ENCODE assay signal across 12 cellular contexts in the genomic region with DNA sequence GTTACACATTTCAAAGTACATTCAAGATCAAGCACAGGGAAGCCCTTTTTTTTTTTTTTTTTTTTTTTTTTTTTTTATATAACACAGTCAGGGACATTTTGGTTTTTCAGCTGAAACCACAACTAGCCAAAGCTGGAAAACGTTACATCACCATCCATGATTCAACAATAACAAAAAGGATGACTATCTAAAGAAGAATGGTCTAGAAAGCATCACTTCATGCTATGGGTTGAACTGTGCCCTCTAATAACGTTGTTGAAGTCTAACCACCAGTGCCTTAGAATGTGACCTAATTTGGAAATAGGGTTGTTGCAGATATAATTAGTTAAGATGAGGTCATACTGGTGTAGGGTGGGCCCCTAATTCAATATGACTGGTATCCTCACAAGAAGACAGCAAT. TPM values are rescaled to one million over a fixed set of nuclear protein-coding genes. Genes with fewer than 3 reads are reported as not detected.
DNase-seq lines count a peak whose midpoint lies in the region; ATAC-seq, FAIRE-seq and TF ChIP-seq lines count a peak whose summit lies in the region.
"Had no signal": no experiment of that assay in that cellular context is flagged by ENCODE, and none has a peak within 500 bp of the region (broad histone marks: within the 10 kb centered on the region; RNA-seq: fewer than 3 reads in every experiment).

No MANE protein-coding gene starts in this region.

- H3K14ac ChIP-seq in IMR-90 (replicated peaks; ENCODE audit: low read depth, low read length), result peak overlapping the region; percentile 97

- in situ Hi-C loops in IMR-90 (cut with MboI; ENCODE audit: low sequenced_read_pairs), result no loop called here
- in situ Hi-C loops in GM12878 (cut with MboI), result no loop called here

- H3K4me3 ChIP-seq in BJ (ENCODE audit: low read depth, low read length), result no peak overlapping the region
- H3K4me3 ChIP-seq in IMR-90 (ENCODE audit: insufficient read depth, low read depth, low read length), result no peak overlapping the region
- no peak overlapping the region for H3K4me3 ChIP-seq in GM12878
- H3K4me3 ChIP-seq: cardiac muscle cell had no signal

- H2BK5ac ChIP-seq in IMR-90 (ENCODE audit: low read depth, low read length, poor library complexity, severe bottlenecking), result peak overlapping the region; percentile 100

- DNase-seq in BJ (ENCODE audit: low read depth), result peak; percentile 99
- DNase-seq in IMR-90, result peak; percentile 100
- DNase-seq in GM12878 (ENCODE audit: low read depth, low spot score), result no peak
- peak; percentile 10 to 89 for DNase-seq in lung microvascular endothelial cell (ENCODE audit: low read depth in 2 of 2)
- no peak for DNase-seq in inferior parietal cortex (ENCODE audit: extremely low spot score)
- no peak for DNase-seq in DMS114 treated with DMSO at 0.1 percent for 48 hours (lab: John Stamatoyannopoulos, UW; ENCODE audit: unreplicated experiment)
- DNase-seq in DMS53 (lab: John Stamatoyannopoulos, UW), result no peak
- DNase-seq: DMS79 treated with DMSO at 0.1 percent for 48 hours; naive thymus-derived CD4-positive, alpha-beta T cell had no signal

- H2AK5ac ChIP-seq in IMR-90 (ENCODE audit: low read depth, low read length), result peak overlapping the region; percentile 98

- peak overlapping the region; percentile 97 for H2BK120ac ChIP-seq in IMR-90 (ENCODE audit: low read depth, low read length)

- intact Hi-C loops in IMR-90 (cut with micrococcal nuclease) (loop anchor here (5.0 kb wide), 1 partner anchor 45 kb away; a partner anchor contains a TSS), GM12878 (cut with micrococcal nuclease; ENCODE audit: unreplicated experiment) (no loop called here)

- dilution Hi-C loops in IMR-90 (cut with HindIII; ENCODE audit: low sequenced_read_pairs, unreplicated experiment), result no loop called here

- peak overlapping the region; percentile 98 for H4K91ac ChIP-seq in IMR-90 (ENCODE audit: insufficient read depth, low read depth, low read length)

- no peak for FAIRE-seq in GM12878 (lab: Jason Lieb, UNC)

- TF ChIP-seq RAD21 in IMR-90 (IDR thresholded peaks at IDR 0.05; ENCODE audit: low read length) (0 out of 2 replicates have a peak, but pooled peaks have one; percentile 1), GM12878 (IDR thresholded peaks at IDR 0.05; ENCODE audit: insufficient read depth, low read depth, low read length) (no peak)

- H3K9ac ChIP-seq in IMR-90 (ENCODE audit: low read depth, low read length), result no peak overlapping the region; the same call in 1 of the 2 replicates
- H3K9ac ChIP-seq in GM12878 (ENCODE audit: control insufficient read depth, insufficient read depth, low read length), result no peak overlapping the region

- POLR2A ChIA-PET in BJ (lab: Charles Lee) (interaction anchor here (0.6 kb wide), 2 partner anchors 89 to 365 kb away, joined by 7 to 14 read pairs; no protein-coding TSS in a partner anchor), IMR-90 (lab: Charles Lee; ENCODE audit: unreplicated experiment) (no interaction called here), GM12878 (lab: Charles Lee) (interaction anchor here (0.5 to 0.6 kb wide), 2 partner anchors 58 to 135 kb away, joined by 5 to 9 read pairs; no protein-coding TSS in a partner anchor)

- H3K9me3 ChIP-seq in IMR-90 (ENCODE audit: control insufficient read depth, insufficient read depth, low read length) (no peaks in the 10 kb centered on the region), GM12878 (replicated peaks; ENCODE audit: control insufficient read depth, insufficient read depth, low read length) (peaks cover 3% of the 10 kb centered on the region; the same call in 2 of the 3 replicates)

- no peak for TF ChIP-seq EP300 in GM12878 (IDR thresholded peaks at IDR 0.05; ENCODE audit: borderline replicate concordance in 1 of 2, control insufficient read depth in 1 of 2, low read depth in 2 of 2, low read length in 2 of 2)

- peak overlapping the region; percentile 93 for H3K23ac ChIP-seq in IMR-90 (ENCODE audit: low read depth, low read length)

- H3K4me2 ChIP-seq in IMR-90 (ENCODE audit: low read depth, low read length) (peak overlapping the region; percentile 47; the same call in 1 of the 2 replicates), GM12878 (ENCODE audit: control insufficient read depth, insufficient read depth) (no peak overlapping the region)

- ATAC-seq in IMR-90 (ENCODE audit: low read depth) (peak; percentile 99), GM12878 (no peak), HG03135 (IDR thresholded peaks at IDR 0.05; ENCODE audit: unreplicated experiment) (no peak)
- ATAC-seq: naive thymus-derived CD4-positive, alpha-beta T cell; Panc1 had no signal

- RAD21 ChIA-PET in GM12878 (lab: Charles Lee; ENCODE audit: unreplicated experiment), result no interaction called here

- SMC1A ChIA-PET in GM12878 (lab: Charles Lee; ENCODE audit: uncharacterized antibody, unreplicated experiment), result interaction anchor here (2.8 kb wide), 1 partner anchor 10 kb away, joined by 6 read pairs; no protein-coding TSS in a partner anchor

- H4K20me1 ChIP-seq in IMR-90 (ENCODE audit: insufficient read depth, low read length) (no peaks in the 10 kb centered on the region), GM12878 (ENCODE audit: control insufficient read depth, insufficient read depth) (no peaks in the 10 kb centered on the region)

- no peak overlapping the region for H2AFZ ChIP-seq in IMR-90 (replicated peaks; ENCODE audit: low read length, poor library complexity)
- no peak overlapping the region for H2AFZ ChIP-seq in GM12878 (ENCODE audit: control insufficient read depth, low read depth, low read length)

- CTCF ChIA-PET in BJ (lab: Yijun Ruan, JAX), result no interaction called here
- CTCF ChIA-PET in IMR-90 (lab: Yijun Ruan, JAX), result interaction anchor here (0.6 to 0.9 kb wide), 3 partner anchors 306 to 516 kb away, joined by 3 to 5 read pairs (median 5); no protein-coding TSS in a partner anchor
- CTCF ChIA-PET in GM12878 (lab: Yijun Ruan, JAX), result no interaction called here

- no peak for TF ChIP-seq POLR2A in IMR-90 (IDR thresholded peaks at IDR 0.05; ENCODE audit: low read depth, low read length)
- TF ChIP-seq POLR2A in GM12878 (IDR thresholded peaks at IDR 0.05; ENCODE audit: low read depth, low read length), result no peak

- H3K27me3 ChIP-seq in BJ (ENCODE audit: control insufficient read depth, insufficient read depth, low read length) (no peaks in the 10 kb centered on the region), IMR-90 (ENCODE audit: control insufficient read depth, insufficient read depth, low read length) (no peaks in the 10 kb centered on the region), GM12878 (replicated peaks in 1 of 2; ENCODE audit: control insufficient read depth in 2 of 2, insufficient read depth in 2 of 2, low read length in 1 of 2) (no peaks in the 10 kb centered on the region)
- H3K27me3 ChIP-seq: cardiac muscle cell had no signal

- H3K9me1 ChIP-seq in IMR-90 (ENCODE audit: insufficient read depth, low read length), result no peaks in the 10 kb centered on the region

- H3K36me3 ChIP-seq in BJ (ENCODE audit: control insufficient read depth, insufficient read depth, low read length), result no peaks in the 10 kb centered on the region
- peaks cover 3% of the 10 kb centered on the region for H3K36me3 ChIP-seq in IMR-90 (ENCODE audit: control insufficient read depth, insufficient read depth, low read length)
- H3K36me3 ChIP-seq in GM12878 (ENCODE audit: control insufficient read depth in 2 of 2, insufficient read depth in 2 of 2, low read length in 1 of 2), result no peaks in the 10 kb centered on the region; a peak in 2 of 4 replicates

- H3K4me1 ChIP-seq in IMR-90 (ENCODE audit: control insufficient read depth, insufficient read depth, low read length) (peaks cover 7% of the 10 kb centered on the region; the same call in 1 of the 2 replicates), GM12878 (ENCODE audit: control insufficient read depth, insufficient read depth, low read length) (no peaks in the 10 kb centered on the region)

- peaks cover 14 to 28% of the 10 kb centered on the region in 2 experiments for H3K79me1 ChIP-seq in IMR-90 (ENCODE audit: low read depth in 1 of 2, low read length in 2 of 2)

- peak overlapping the region; percentile 81; the same call in 1 of the 2 replicates for H4K5ac ChIP-seq in IMR-90 (ENCODE audit: low read depth, low read length)

- peak overlapping the region; percentile 94; the same call in 2 of the 3 replicates for H2BK15ac ChIP-seq in IMR-90 (ENCODE audit: low read depth, low read length)

- TF ChIP-seq CTCF in BJ (IDR thresholded peaks at IDR 0.05; ENCODE audit: insufficient read depth, low read depth, low read length), result no peak
- TF ChIP-seq CTCF in IMR-90 (conservative IDR thresholded peaks at IDR 0.05; ENCODE audit: low read depth, low read length), result no peak
- TF ChIP-seq CTCF in GM12878 (IDR thresholded peaks at IDR 0.05 in 2 of 3, conservative IDR thresholded peaks at IDR 0.05 in 1 of 3; ENCODE audit: control insufficient read depth in 2 of 3, extremely low read depth in 1 of 3, insufficient read depth in 1 of 3, low read depth in 3 of 3, low read length in 3 of 3), result no peak

- H3K4ac ChIP-seq in IMR-90 (ENCODE audit: low read depth, low read length), result peak overlapping the region; percentile 94

- no CpG with 5 or more reads among the region's 2 CpGs for WGBS in IMR-90 (ENCODE audit: extremely low coverage in 2 of 2, insufficient read length in 1 of 2), 2 experiments
- WGBS in GM12878 (ENCODE audit: insufficient coverage, insufficient replicate concordance, low lambda C conversion rate, missing lambda C conversion rate), result 50% methylated on average over 2 of the region's 2 CpGs

- peak overlapping the region; percentile 94 for H3K56ac ChIP-seq in IMR-90 (ENCODE audit: extremely low read depth, insufficient read depth, low read length)

- H3K79me2 ChIP-seq in GM12878 (ENCODE audit: control insufficient read depth, insufficient read depth, low read length), result no peaks in the 10 kb centered on the region

- peak overlapping the region; percentile 97 for H2BK20ac ChIP-seq in IMR-90 (ENCODE audit: low read depth, low read length)

- H4K8ac ChIP-seq in IMR-90 (ENCODE audit: low read depth in 2 of 2, low read length in 2 of 2), result peak overlapping the region; percentile 68 to 98

- H2AK9ac ChIP-seq in IMR-90 (replicated peaks; ENCODE audit: low read depth, low read length, poor library complexity), result peak overlapping the region; percentile 82

- BruUV-seq in IMR-90 (replicated peaks; lab: Mats Ljungman, UMichigan) (no TSS peak), GM12878 (replicated peaks; lab: Mats Ljungman, UMichigan) (no TSS peak)

- H3K18ac ChIP-seq in IMR-90 (ENCODE audit: low read depth, low read length), result peak overlapping the region; percentile 88

- H3K27ac ChIP-seq in IMR-90 (ENCODE audit: insufficient read depth, low read length), result peak overlapping the region; percentile 92
- H3K27ac ChIP-seq in GM12878 (ENCODE audit: control insufficient read depth, insufficient read depth), result no peak overlapping the region
- H3K27ac ChIP-seq: cardiac muscle cell had no signal

RNA-seq across cellular contexts. Expression of a gene that starts 46.6 kb away (rescaled TPM):
- polyA plus RNA-seq in BJ (2011; rRNA removed), result 19.3 and 37.3 TPM in 2 replicates
- polyA minus RNA-seq in BJ (2011; rRNA and poly(A)+ RNA removed), result 25.2 and 29.3 TPM in 2 replicates
- 30.6 and 36.9 TPM in 2 replicates for total RNA-seq in IMR-90 (2012; rRNA removed)
- 12.3 and 16.6 TPM in 2 replicates for polyA plus RNA-seq in IMR-90 (2012; rRNA removed)
- 9.7 and 12.1 TPM in 2 replicates for polyA plus RNA-seq in IMR-90 (2012; cell fraction: cytosol; rRNA removed)
- 6.0 and 13.5 TPM in 2 replicates for polyA plus RNA-seq in IMR-90 (2012; cell fraction: nucleus; rRNA removed; ENCODE audit: low replicate concordance)
- total RNA-seq in GM12878 (2013; cell fraction: nucleolus; rRNA removed), result 18.7 and 20.0 TPM in 2 replicates
- total RNA-seq in GM12878 (2014; rRNA removed), result 14.4 and 17.1 TPM in 2 replicates
- total RNA-seq in GM12878 (2014; rRNA removed; fragmentation: Illumina TruSeq; extraction: Trizol), result 20.6 and 21.8 TPM in 2 replicates
- 27.5 and 31.3 TPM in 2 replicates for total RNA-seq in GM12878 (2021)
- polyA plus RNA-seq in GM12878 (2011; ENCODE audit: low read depth), result 8.7 TPM
- 23.2 and 31.4 TPM in 2 replicates for polyA plus RNA-seq in GM12878 (2011; rRNA removed)
- polyA plus RNA-seq in GM12878 (2011; cell fraction: cytosol; rRNA removed), result 14.5 and 20.8 TPM in 2 replicates
- polyA plus RNA-seq in GM12878 (2011; cell fraction: nucleus; rRNA removed), result 13.1 and 13.5 TPM in 2 replicates
- polyA plus RNA-seq in GM12878 (2012), result 12.8 and 16.7 TPM in 2 replicates
- 28.2 and 38.0 TPM in 2 replicates for polyA plus RNA-seq in GM12878 (2014; fragmentation: Illumina TruSeq; extraction: Trizol)
- 1 to 10 TPM; 7.6 to 9.8 TPM for polyA plus RNA-seq in GM12878 (2014; fragmentation: Nextera tagmentation; extraction: Ambion mirVana)
- 16.7 and 18.4 TPM in 2 replicates for polyA plus RNA-seq in GM12878 (2014; rRNA removed)
- 10 to 100 TPM; 41.7 to 46.6 TPM for polyA plus RNA-seq in GM12878 (2016; fragmentation: Nextera tagmentation; extraction: Ambion mirVana)
- polyA minus RNA-seq in GM12878 (2011; rRNA and poly(A)+ RNA removed), result 25.8 and 41.3 TPM in 2 replicates
- 19.4 and 19.5 TPM in 2 replicates for polyA minus RNA-seq in GM12878 (2011; cell fraction: cytosol; rRNA and poly(A)+ RNA removed)
- polyA minus RNA-seq in GM12878 (2011; cell fraction: nucleus; rRNA and poly(A)+ RNA removed), result 18.1 and 27.5 TPM in 2 replicates
- total RNA-seq in lung microvascular endothelial cell, result 36.5 and 42.7 TPM in 2 replicates

Comparison
In these comparisons a context has a peak if more than half of its experiments do, and no peak if none do; other contexts are left out.
1. DNase-seq: peak in BJ (single experiment), IMR-90 (single experiment) and lung microvascular endothelial cell (2 of 2); none in GM12878 (single experiment), inferior parietal cortex (single experiment), DMS114 treated with DMSO at 0.1 percent for 48 hours (single experiment) and DMS53 (single experiment).